24 cellular contexts compared by ENCODE assay signal in genomic region chr1:16380868-16381267, GRCh38. TPM values are rescaled to one million over a fixed set of nuclear protein-coding genes. Genes with fewer than 3 reads are reported as not detected.
DNase-seq lines count a peak whose midpoint lies in the region; ATAC-seq, FAIRE-seq and TF ChIP-seq lines count a peak whose summit lies in the region.
"Had no signal": no experiment of that assay in that cellular context is flagged by ENCODE, and none has a peak within 500 bp of the region (broad histone marks: within the 10 kb centered on the region; RNA-seq: fewer than 3 reads in every experiment).

No MANE protein-coding gene starts in this region.

- no peak overlapping the region for H3K4me2 ChIP-seq in K562 (ENCODE audit: insufficient read depth, low read length)

- FAIRE-seq in K562 (lab: Jason Lieb, UNC), result no peak
- FAIRE-seq: A204.1, D721Med, G401.6, GM12891, GM19239 had no signal

- 85% methylated on average over 3 of the region's 4 CpGs for WGBS in K562 (ENCODE audit: insufficient coverage, low coverage, missing lambda C conversion rate)

- BruUV-seq in K562 (replicated peaks; lab: Mats Ljungman, UMichigan), result no TSS peak

- no peak for DNase-seq in RWPE1 (ENCODE audit: low spot score)
- DNase-seq in K562 (ENCODE audit: extremely low read depth in 1 of 4, low spot score in 3 of 4), result no peak
- DNase-seq in brain microvascular endothelial cell, result no peak
- DNase-seq in activated CD4-positive, CD25-positive, alpha-beta regulatory T cell treated with anti-CD3 and anti-CD28 coated beads, Interleukin-2, amount 50 U/mL, for 72 hours, result no peak
- DNase-seq: 8988T; AML-193; Caco-2; Calu3; CD4-positive, alpha-beta T cell; CD8-positive, alpha-beta T cell; DMS79 treated with DMSO at 0.1 percent for 48 hours; GF-D8 had no signal

- CTCF ChIA-PET in HEK293 (lab: Yijun Ruan, JAX) (interaction anchor here (0.7 kb wide), 1 partner anchor 168 kb away, joined by 3 read pairs; the partner anchor contains the start of gene ARHGEF19), RWPE1 (lab: Yijun Ruan, JAX) (interaction anchor here (0.8 kb wide), 1 partner anchor 59 kb away, joined by 4 read pairs; no protein-coding TSS in a partner anchor), K562 (lab: Yijun Ruan, JAX; ENCODE audit: low intra/inter-chr PET ratio) (no interaction called here)

- H3K9me1 ChIP-seq in K562 (ENCODE audit: control insufficient read depth, insufficient read depth, low read length), result peaks cover 3% of the 10 kb centered on the region

- H3K27me3 ChIP-seq in K562 (ENCODE audit: control insufficient read depth in 2 of 2, insufficient read depth in 2 of 2, low read length in 2 of 2) (no peaks in the 10 kb centered on the region), brain microvascular endothelial cell (replicated peaks) (no peaks in the 10 kb centered on the region)
- H3K27me3 ChIP-seq: BLaER1 treated with 17β-estradiol and CSF1 and Interleukin-3, amounts not matched to agents 10 nM and 100 nM had no signal

- H3K9me3 ChIP-seq in HEK293 (ENCODE audit: control insufficient read depth, insufficient read depth, low read depth, low read length), result no peaks in the 10 kb centered on the region
- no peaks in the 10 kb centered on the region for H3K9me3 ChIP-seq in K562 (replicated peaks; ENCODE audit: control insufficient read depth, insufficient read depth, low read depth, low read length)
- H3K9me3 ChIP-seq: BLaER1 treated with 17β-estradiol and CSF1 and Interleukin-3, amounts not matched to agents 10 nM and 100 nM; Caco-2 had no signal

- H2AFZ ChIP-seq in K562 (ENCODE audit: low read depth, low read length), result no peak overlapping the region

- peaks cover 44% of the 10 kb centered on the region for H4K20me1 ChIP-seq in K562 (replicated peaks; ENCODE audit: control insufficient read depth, insufficient read depth, low read length)

- H3K9ac ChIP-seq in K562 (ENCODE audit: insufficient read depth in 1 of 2, low read depth in 2 of 2, low read length in 2 of 2), result no peak overlapping the region
- H3K9ac ChIP-seq: BLaER1 treated with 17β-estradiol and CSF1 and Interleukin-3, amounts not matched to agents 10 nM and 100 nM had no signal

- TF ChIP-seq EP300 in K562 (IDR thresholded peaks at IDR 0.05; ENCODE audit: low read length), result no peak

- TF ChIP-seq CTCF in HEK293 (tag by site-specific recombination; IDR thresholded peaks at IDR 0.05) (no peak), RWPE1 (conservative IDR thresholded peaks at IDR 0.05; ENCODE audit: low read depth) (no peak), K562 (IDR thresholded peaks at IDR 0.05 in 2 of 3, conservative IDR thresholded peaks at IDR 0.05 in 1 of 3; ENCODE audit: insufficient read depth in 2 of 3, low read depth in 1 of 3, low read length in 3 of 3) (no peak), brain microvascular endothelial cell (IDR thresholded peaks at IDR 0.05; ENCODE audit: low read depth, low read length, missing control alignments) (no peak)

- ATAC-seq in K562 (no peak), HG02763 (IDR thresholded peaks at IDR 0.05; ENCODE audit: unreplicated experiment) (no peak)
- ATAC-seq: CD8-positive, alpha-beta T cell had no signal

- POLR2A ChIA-PET in HEK293 (lab: Yijun Ruan, JAX) (interaction anchor here (0.6 kb wide), 1 partner anchor 594 kb away, joined by 3 read pairs; no protein-coding TSS in a partner anchor), RWPE1 (lab: Yijun Ruan, JAX; ENCODE audit: low non-redundant PET) (interaction anchor here (0.6 kb wide), 1 partner anchor 311 kb away, joined by 4 read pairs; no protein-coding TSS in a partner anchor), K562 (lab: Yijun Ruan, JAX) (interaction anchor here (0.7 to 2.8 kb wide), 4 partner anchors 8 to 235 kb away, joined by 3 to 15 read pairs (median 4); no protein-coding TSS in a partner anchor)

- no peak for TF ChIP-seq POLR2A in K562 (conservative IDR thresholded peaks at IDR 0.05)

- intact Hi-C loops in K562 (cut with micrococcal nuclease), result no loop called here

- H3K4me3 ChIP-seq in HEK293 (ENCODE audit: low read depth, low read length) (no peak overlapping the region), K562 (no peak overlapping the region), brain microvascular endothelial cell (ENCODE audit: low read depth, low read length) (no peak overlapping the region)
- H3K4me3 ChIP-seq: BLaER1 treated with 17β-estradiol and CSF1 and Interleukin-3, amounts not matched to agents 10 nM and 100 nM had no signal

- H3K36me3 ChIP-seq in HEK293 (ENCODE audit: control insufficient read depth in 2 of 2, insufficient read depth in 1 of 2, low read length in 2 of 2), result peaks cover 0 to 7% of the 10 kb centered on the region in 2 experiments; a peak in 2 of 3 replicates
- peaks cover 20% of the 10 kb centered on the region; the same call in 2 of the 3 replicates for H3K36me3 ChIP-seq in K562 (ENCODE audit: control insufficient read depth, insufficient read depth, low read length)
- H3K36me3 ChIP-seq in brain microvascular endothelial cell (replicated peaks), result no peaks in the 10 kb centered on the region

- H3K4me1 ChIP-seq in HEK293 (ENCODE audit: control insufficient read depth, insufficient read depth, low read length), result peaks cover 4% of the 10 kb centered on the region
- H3K4me1 ChIP-seq in K562 (replicated peaks in 1 of 2; ENCODE audit: control insufficient read depth in 2 of 2, insufficient read depth in 2 of 2, low read length in 2 of 2), result peaks cover 14 to 15% of the 10 kb centered on the region in 2 experiments; a peak in 3 of 5 replicates
- H3K4me1 ChIP-seq: Caco-2 had no signal

- no peak for TF ChIP-seq RAD21 in K562 (CRISPR knock-in tag; conservative IDR thresholded peaks at IDR 0.05 in 1 of 2, IDR thresholded peaks at IDR 0.05 in 1 of 2)

- H3K79me2 ChIP-seq in K562 (ENCODE audit: control insufficient read depth, insufficient read depth, low read length), result peaks cover 97% of the 10 kb centered on the region

- in situ Hi-C loops in K562 (cut with MboI), result no loop called here
- in situ Hi-C loops in brain microvascular endothelial cell (cut with HindIII; ENCODE audit: low pct_ligation_motif_present, low sequenced_read_pairs), result no loop called here

- no peak overlapping the region for H3K27ac ChIP-seq in HEK293 (ENCODE audit: extremely low read depth, low read depth, low read length)
- peak overlapping the region; percentile 9; the same call in 1 of the 2 replicates for H3K27ac ChIP-seq in RWPE1
- no peak overlapping the region for H3K27ac ChIP-seq in K562 (ENCODE audit: extremely low read depth, low read depth, low read length)
- H3K27ac ChIP-seq in brain microvascular endothelial cell, result no peak overlapping the region
- H3K27ac ChIP-seq: BLaER1 treated with 17β-estradiol and CSF1 and Interleukin-3, amounts not matched to agents 10 nM and 100 nM; C4-2B had no signal

RNA-seq across cellular contexts. Expression of gene SZRD1, which starts 13.8 kb away (rescaled TPM):
- 32.7 and 51.8 TPM in 2 replicates for total RNA-seq in K562 (2011; cell fraction: chromatin; rRNA removed; ENCODE audit: low replicate concordance)
- total RNA-seq in K562 (2011; cell fraction: nucleolus; rRNA removed), result 40.4 and 41.1 TPM in 2 replicates
- total RNA-seq in K562 (2011; cell fraction: nucleoplasm; rRNA removed), result 47.8 and 68.1 TPM in 2 replicates
- 72.9 and 112 TPM in 2 replicates for total RNA-seq in K562 (2014; rRNA removed)
- 48.5 and 53.3 TPM in 2 replicates for total RNA-seq in K562 (2014; rRNA removed; fragmentation: Illumina TruSeq; extraction: Trizol)
- 80.1 and 88.3 TPM in 2 replicates for total RNA-seq in K562 (2015; rRNA removed; fragmentation: Illumina TruSeq; extraction: Trizol)
- total RNA-seq in K562 (2021), result 145 and 149 TPM in 2 replicates
- 82.5 and 83.2 TPM in 2 replicates for polyA plus RNA-seq in K562 (2011; rRNA removed)
- polyA plus RNA-seq in K562 (2011; cell fraction: cytosol; rRNA removed), result 119 and 167 TPM in 2 replicates
- 47.8 and 62.7 TPM in 2 replicates for polyA plus RNA-seq in K562 (2011; cell fraction: nucleus; rRNA removed)
- polyA plus RNA-seq in K562 (2012), result 91.4 and 111 TPM in 2 replicates
- polyA plus RNA-seq in K562 (2014; fragmentation: Illumina TruSeq; extraction: Trizol), result 143 and 171 TPM in 2 replicates
- 1 to 10 TPM; 3.9 to 7.2 TPM for polyA plus RNA-seq in K562 (2014; fragmentation: Nextera tagmentation; extraction: Ambion mirVana)
- 82.5 and 110 TPM in 2 replicates for polyA plus RNA-seq in K562 (2014; rRNA removed)
- polyA minus RNA-seq in K562 (2011; rRNA and poly(A)+ RNA removed), result 36.0 and 46.5 TPM in 2 replicates
- 60.6 and 62.5 TPM in 2 replicates for polyA minus RNA-seq in K562 (2011; cell fraction: cytosol; rRNA and poly(A)+ RNA removed)
- polyA minus RNA-seq in K562 (2011; cell fraction: nucleus; rRNA and poly(A)+ RNA removed), result 12.4 and 16.3 TPM in 2 replicates

RNA-seq across cellular contexts. Expression of gene FBXO42, which starts 28.6 kb away (rescaled TPM):
- 67.9 and 105 TPM in 2 replicates for total RNA-seq in K562 (2011; cell fraction: chromatin; rRNA removed; ENCODE audit: low replicate concordance)
- total RNA-seq in K562 (2011; cell fraction: nucleolus; rRNA removed), result 41.7 and 47.5 TPM in 2 replicates
- total RNA-seq in K562 (2011; cell fraction: nucleoplasm; rRNA removed), result 69.1 and 89.4 TPM in 2 replicates
- total RNA-seq in K562 (2014; rRNA removed) (11.6 and 13.6 TPM in 2 replicates), K562 (2014; rRNA removed; fragmentation: Illumina TruSeq; extraction: Trizol) (14.6 and 17.4 TPM in 2 replicates), K562 (2015; rRNA removed; fragmentation: Illumina TruSeq; extraction: Trizol) (15.5 and 17.5 TPM in 2 replicates), K562 (2021) (21.2 and 24.1 TPM in 2 replicates)
- polyA plus RNA-seq in K562 (2011; rRNA removed) (23.6 and 37.6 TPM in 2 replicates), K562 (2014; fragmentation: Illumina TruSeq; extraction: Trizol) (20.8 and 24.8 TPM in 2 replicates), K562 (2014; fragmentation: Nextera tagmentation; extraction: Ambion mirVana) (1 to 10 TPM; 7.2 to 8.0 TPM), K562 (2014; rRNA removed) (15.4 and 20.1 TPM in 2 replicates)
- 26.7 and 30.1 TPM in 2 replicates for polyA plus RNA-seq in K562 (2011; cell fraction: cytosol; rRNA removed)
- polyA plus RNA-seq in K562 (2011; cell fraction: nucleus; rRNA removed), result 48.3 and 53.6 TPM in 2 replicates
- 17.4 and 33.7 TPM in 2 replicates for polyA plus RNA-seq in K562 (2012)
- 31.9 and 41.8 TPM in 2 replicates for polyA minus RNA-seq in K562 (2011; rRNA and poly(A)+ RNA removed)
- 13.6 and 19.1 TPM in 2 replicates for polyA minus RNA-seq in K562 (2011; cell fraction: cytosol; rRNA and poly(A)+ RNA removed)
- 13.2 and 26.5 TPM in 2 replicates for polyA minus RNA-seq in K562 (2011; cell fraction: nucleus; rRNA and poly(A)+ RNA removed)

RNA-seq across cellular contexts. Expression of gene SPATA21, which starts 56.4 kb away (rescaled TPM):
- total RNA-seq in K562 (2011; cell fraction: chromatin; rRNA removed; ENCODE audit: low replicate concordance), result 0.19 and 0.77 TPM in 2 replicates
- total RNA-seq in K562 (2011; cell fraction: nucleolus; rRNA removed), result 0.33 and 0.53 TPM in 2 replicates
- total RNA-seq in K562 (2011; cell fraction: nucleoplasm; rRNA removed), result 0.22 TPM in 1 of 2 replicates, not detected in the other
- total RNA-seq in K562 (2014; rRNA removed), result 0.08 TPM in 1 of 2 replicates, not detected in the other
- 0.11 and 0.13 TPM in 2 replicates for total RNA-seq in K562 (2014; rRNA removed; fragmentation: Illumina TruSeq; extraction: Trizol)
- total RNA-seq in K562 (2015; rRNA removed; fragmentation: Illumina TruSeq; extraction: Trizol), result 0.11 TPM in 1 of 2 replicates, not detected in the other
- total RNA-seq in K562 (2021), result 0.13 TPM in 1 of 2 replicates, not detected in the other
- polyA plus RNA-seq in K562 (2011; rRNA removed), result 0.04 and 0.17 TPM in 2 replicates
- 0.07 and 0.25 TPM in 2 replicates for polyA plus RNA-seq in K562 (2011; cell fraction: cytosol; rRNA removed)
- 0.17 and 0.87 TPM in 2 replicates for polyA plus RNA-seq in K562 (2011; cell fraction: nucleus; rRNA removed)
- polyA plus RNA-seq in K562 (2012), result 0.12 and 0.26 TPM in 2 replicates
- polyA plus RNA-seq in K562 (2014; fragmentation: Illumina TruSeq; extraction: Trizol), result 0.15 TPM in 1 of 2 replicates, not detected in the other
- under 1 TPM in 1 of 2 experiments, not detected in 1; 0.10 TPM for polyA plus RNA-seq in K562 (2014; fragmentation: Nextera tagmentation; extraction: Ambion mirVana)
- 0.28 and 0.36 TPM in 2 replicates for polyA plus RNA-seq in K562 (2014; rRNA removed)
- not detected in 2 replicates for polyA minus RNA-seq in K562 (2011; rRNA and poly(A)+ RNA removed)
- not detected in 2 replicates for polyA minus RNA-seq in K562 (2011; cell fraction: cytosol; rRNA and poly(A)+ RNA removed)
- not detected in 2 replicates for polyA minus RNA-seq in K562 (2011; cell fraction: nucleus; rRNA and poly(A)+ RNA removed)
- total RNA-seq: A673; B cell; Caco-2; Calu3; CD4-positive, alpha-beta T cell; CD8-positive, alpha-beta T cell had no signal
- polyA plus RNA-seq: BJ had no signal

RNA-seq across cellular contexts. Expression of gene NECAP2, which starts 59.7 kb away (rescaled TPM):
- 80.1 and 150 TPM in 2 replicates for total RNA-seq in K562 (2011; cell fraction: chromatin; rRNA removed; ENCODE audit: low replicate concordance)
- 98.0 and 100 TPM in 2 replicates for total RNA-seq in K562 (2011; cell fraction: nucleolus; rRNA removed)
- total RNA-seq in K562 (2011; cell fraction: nucleoplasm; rRNA removed), result 86.6 and 88.1 TPM in 2 replicates
- total RNA-seq in K562 (2014; rRNA removed) (82.8 and 105 TPM in 2 replicates), K562 (2014; rRNA removed; fragmentation: Illumina TruSeq; extraction: Trizol) (58.6 and 62.1 TPM in 2 replicates), K562 (2015; rRNA removed; fragmentation: Illumina TruSeq; extraction: Trizol) (77.6 and 79.2 TPM in 2 replicates), K562 (2021) (71.9 and 72.5 TPM in 2 replicates)
- polyA plus RNA-seq in K562 (2011; rRNA removed) (81.8 and 85.4 TPM in 2 replicates), K562 (2014; fragmentation: Illumina TruSeq; extraction: Trizol) (92.9 and 93.7 TPM in 2 replicates), K562 (2014; fragmentation: Nextera tagmentation; extraction: Ambion mirVana) (10 to 100 TPM; 22.7 to 30.6 TPM), K562 (2014; rRNA removed) (107 and 118 TPM in 2 replicates)
- 92.3 and 104 TPM in 2 replicates for polyA plus RNA-seq in K562 (2011; cell fraction: cytosol; rRNA removed)
- 65.6 and 71.5 TPM in 2 replicates for polyA plus RNA-seq in K562 (2011; cell fraction: nucleus; rRNA removed)
- polyA plus RNA-seq in K562 (2012), result 75.2 and 79.0 TPM in 2 replicates
- 70.5 and 74.7 TPM in 2 replicates for polyA minus RNA-seq in K562 (2011; rRNA and poly(A)+ RNA removed)
- 45.0 and 45.3 TPM in 2 replicates for polyA minus RNA-seq in K562 (2011; cell fraction: cytosol; rRNA and poly(A)+ RNA removed)
- 31.8 and 51.9 TPM in 2 replicates for polyA minus RNA-seq in K562 (2011; cell fraction: nucleus; rRNA and poly(A)+ RNA removed)

Comparison
In these comparisons a context has a peak if more than half of its experiments do, and no peak if none do; other contexts are left out.
1. Of the 44 proteins assayed by ChIP-seq in both K562 and HEK293: peak only in K562: none; only in HEK293: none; in both: ZNF121; in neither: 43.